In genomic region chr15:69452702-69453513, GRCh38 we compare ENCODE assay signal across 8 cellular contexts. TPM values are rescaled to one million over a fixed set of nuclear protein-coding genes. Genes with fewer than 3 reads are reported as not detected.
DNase-seq lines count a peak whose midpoint lies in the region; ATAC-seq and TF ChIP-seq lines count a peak whose summit lies in the region.

Gene RPLP1, plus strand, starts transcription at chr15:69452818. Its CDS starts 131 bp downstream, at chr15:69452949.

- POLR2A ChIA-PET in A673 (lab: Charles Lee; ENCODE audit: low non-redundant PET), result interaction anchor here (0.7 kb wide), 2 partner anchors 9 to 895 kb away, joined by 3 read pairs; no protein-coding TSS in a partner anchor
- POLR2A ChIA-PET in WTC11 (lab: Charles Lee), result interaction anchor here (0.9 to 3.3 kb wide), 3 partner anchors 10 to 38 kb away, joined by 3 to 27 read pairs (median 5); no protein-coding TSS in a partner anchor

- H3K4me1 ChIP-seq in A673 (ENCODE audit: insufficient read depth, low read length, poor library complexity, severe bottlenecking), result peaks cover 22% of the 10 kb centered on the region

- CTCF ChIA-PET in A673 (lab: Charles Lee), result no interaction called here
- CTCF ChIA-PET in WTC11 (lab: Charles Lee), result interaction anchor here (0.6 to 4.4 kb wide), 3 partner anchors 10 to 346 kb away, joined by 4 to 44 read pairs (median 11); no protein-coding TSS in a partner anchor

- DNase-seq in A673 (ENCODE audit: low spot score) (peak; percentile 96), NCI-H2227 (lab: John Stamatoyannopoulos, UW; ENCODE audit: unreplicated experiment) (peak; percentile 93), WTC11 (ENCODE audit: low spot score) (peak; percentile 95), cardiac fibroblast (ENCODE audit: low read depth in 2 of 2) (peak; percentile 97), iPS-NIHi7 (ENCODE audit: extremely low spot score) (peak; percentile 94), smooth muscle cell of the brain vasculature (ENCODE audit: low read depth, low spot score) (peak; percentile 92)

- ATAC-seq in GM18867 (IDR thresholded peaks at IDR 0.05; ENCODE audit: unreplicated experiment), result peak; percentile 72
- peak; percentile 68 for ATAC-seq in HG03103 (IDR thresholded peaks at IDR 0.05; ENCODE audit: low read depth, unreplicated experiment)
- ATAC-seq in WTC11, result peak; percentile 84

- H3K27me3 ChIP-seq in A673 (replicated peaks; ENCODE audit: insufficient read depth, low read depth, low read length, poor library complexity), result no peaks in the 10 kb centered on the region

- H3K27ac Mint-ChIP-seq in WTC11, result peak within 1 kb of the TSS; percentile 100

- peaks cover 47% of the 10 kb centered on the region for H3K36me3 Mint-ChIP-seq in WTC11

- H3K9me3 ChIP-seq in A673 (ENCODE audit: low read depth, low read length, poor library complexity, severe bottlenecking), result no peaks in the 10 kb centered on the region

- peaks cover 64% of the 10 kb centered on the region for H3K36me3 ChIP-seq in A673 (ENCODE audit: insufficient read depth, low read length, poor library complexity, severe bottlenecking)

- H3K9me3 Mint-ChIP-seq in WTC11, result no peaks in the 10 kb centered on the region

- BruUV-seq in A673 (replicated peaks; lab: Mats Ljungman, UMichigan), result no TSS peak

- H3K4me3 Mint-ChIP-seq in WTC11, result peak within 1 kb of the TSS; percentile 97

- no peak for TF ChIP-seq CTCF in A673 (conservative IDR thresholded peaks at IDR 0.05; ENCODE audit: low read depth, low read length)
- TF ChIP-seq CTCF in WTC11 (IDR thresholded peaks at IDR 0.05), result no peak
- no peak for TF ChIP-seq CTCF in cardiac fibroblast (IDR thresholded peaks at IDR 0.05; ENCODE audit: low read depth, low read length)

- H3K4me1 Mint-ChIP-seq in WTC11, result peaks cover 27% of the 10 kb centered on the region

- intact Hi-C loops in A673 (cut with micrococcal nuclease; ENCODE audit: unreplicated experiment), result no loop called here

- peak within 1 kb of the TSS; percentile 84 for H3K27ac ChIP-seq in A673 (ENCODE audit: low read depth, low read length, poor library complexity, severe bottlenecking)

- peak within 1 kb of the TSS; percentile 83 for H3K4me3 ChIP-seq in A673 (ENCODE audit: low read depth, low read length, poor library complexity, severe bottlenecking)
- H3K4me3 ChIP-seq in cardiac fibroblast (replicated peaks in 1 of 2; ENCODE audit: low read depth in 2 of 2, low read length in 2 of 2), result peak within 1 kb of the TSS; percentile 93

- H3K27me3 Mint-ChIP-seq in WTC11 (ENCODE audit: low read depth), result no peaks in the 10 kb centered on the region; the same call in 1 of the 2 replicates

TF ChIP-seq in WTC11, 78 proteins besides CTCF, POLR2A, EP300 and RAD21 (continues in another document):
- no peak for TF ChIP-seq CDX4 (CRISPR knock-in tag; IDR thresholded peaks at IDR 0.05; ENCODE audit: borderline replicate concordance)
- TF ChIP-seq ZSCAN18 (CRISPR knock-in tag; IDR thresholded peaks at IDR 0.05), result no peak
- no peak for TF ChIP-seq MXD4 (CRISPR knock-in tag; IDR thresholded peaks at IDR 0.05; ENCODE audit: borderline replicate concordance)
- no peak for TF ChIP-seq JAZF1 (CRISPR knock-in tag; IDR thresholded peaks at IDR 0.05)
- TF ChIP-seq ATF6 (CRISPR knock-in tag; IDR thresholded peaks at IDR 0.05), result 0 out of 2 replicates have a peak, but pooled peaks have one; percentile 69
- peak; percentile 87 for TF ChIP-seq TEAD1 (CRISPR knock-in tag; IDR thresholded peaks at IDR 0.05)
- 0 out of 2 replicates have a peak, but pooled peaks have one; percentile 2 for TF ChIP-seq RORB (CRISPR knock-in tag; IDR thresholded peaks at IDR 0.05)
- no peak for TF ChIP-seq ZBTB21 (CRISPR knock-in tag; IDR thresholded peaks at IDR 0.05; ENCODE audit: borderline replicate concordance)
- TF ChIP-seq NFYB (CRISPR knock-in tag; conservative IDR thresholded peaks at IDR 0.05; ENCODE audit: low read depth), result peak; percentile 75
- TF ChIP-seq ZMAT4 (CRISPR knock-in tag; IDR thresholded peaks at IDR 0.05), result no peak
- TF ChIP-seq IRF1 (CRISPR knock-in tag; IDR thresholded peaks at IDR 0.05), result peak; percentile 72; the same call in 1 of the 2 replicates
- no peak; the same call in 1 of the 2 replicates for TF ChIP-seq ETV6 (CRISPR knock-in tag; IDR thresholded peaks at IDR 0.05)
- no peak for TF ChIP-seq OVOL2 (CRISPR knock-in tag; IDR thresholded peaks at IDR 0.05; ENCODE audit: borderline replicate concordance)
- TF ChIP-seq CREM (CRISPR knock-in tag; IDR thresholded peaks at IDR 0.05), result peak; percentile 64; the same call in 1 of the 2 replicates
- no peak for TF ChIP-seq ZNF263 (CRISPR knock-in tag; IDR thresholded peaks at IDR 0.05; ENCODE audit: low read depth)
- no peak for TF ChIP-seq NFATC4 (CRISPR knock-in tag; IDR thresholded peaks at IDR 0.05)
- TF ChIP-seq FOXP4 (CRISPR knock-in tag; IDR thresholded peaks at IDR 0.05), result peak; percentile 94
- no peak for TF ChIP-seq ZNF121 (CRISPR knock-in tag; IDR thresholded peaks at IDR 0.05)
- TF ChIP-seq PREB (CRISPR knock-in tag; IDR thresholded peaks at IDR 0.05; ENCODE audit: borderline replicate concordance), result no peak
- TF ChIP-seq SP1 (CRISPR knock-in tag; conservative IDR thresholded peaks at IDR 0.05), result peak; percentile 88

RNA-seq across cellular contexts. Expression of gene RPLP1, which starts in this region (rescaled TPM):
- total RNA-seq in A673 (2021) (1,496 and 1,613 TPM in 2 replicates), WTC11 (2021) (2,441 to 2,639 TPM (median 2,597 TPM) in 3 replicates)

Comparison
In these comparisons a context has a peak if more than half of its experiments do, and no peak if none do; other contexts are left out.
1. Peak in every context shown above with its lines: DNase-seq, ATAC-seq, H3K4me3 ChIP-seq and H3K27ac ChIP-seq.